In genomic region chr3:49929333-49930240, GRCh38 we compare ENCODE assay signal across 8 cellular contexts. TPM values are rescaled to one million over a fixed set of nuclear protein-coding genes. Genes with fewer than 3 reads are reported as not detected.
DNase-seq lines count a peak whose midpoint lies in the region; ATAC-seq, FAIRE-seq and TF ChIP-seq lines count a peak whose summit lies in the region.

A gene with protein sequence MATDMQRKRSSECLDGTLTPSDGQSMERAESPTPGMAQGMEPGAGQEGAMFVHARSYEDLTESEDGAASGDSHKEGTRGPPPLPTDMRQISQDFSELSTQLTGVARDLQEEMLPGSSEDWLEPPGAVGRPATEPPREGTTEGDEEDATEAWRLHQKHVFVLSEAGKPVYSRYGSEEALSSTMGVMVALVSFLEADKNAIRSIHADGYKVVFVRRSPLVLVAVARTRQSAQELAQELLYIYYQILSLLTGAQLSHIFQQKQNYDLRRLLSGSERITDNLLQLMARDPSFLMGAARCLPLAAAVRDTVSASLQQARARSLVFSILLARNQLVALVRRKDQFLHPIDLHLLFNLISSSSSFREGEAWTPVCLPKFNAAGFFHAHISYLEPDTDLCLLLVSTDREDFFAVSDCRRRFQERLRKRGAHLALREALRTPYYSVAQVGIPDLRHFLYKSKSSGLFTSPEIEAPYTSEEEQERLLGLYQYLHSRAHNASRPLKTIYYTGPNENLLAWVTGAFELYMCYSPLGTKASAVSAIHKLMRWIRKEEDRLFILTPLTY (minus strand): TSS chr3:49929811. CDS start chr3:49913346, 16,465 bp downstream.

- peak within 1 kb of the TSS; percentile 85 for H3K4me2 ChIP-seq in HepG2 (ENCODE audit: low read depth, low read length)

- TF ChIP-seq EP300 in HepG2 (IDR thresholded peaks at IDR 0.05; ENCODE audit: low read depth in 2 of 2, low read length in 2 of 2) (0 out of 4 replicates have a peak, but pooled peaks of 1 of the 2 experiments have one; percentile 27), HepG2 (CRISPR knock-in tag; IDR thresholded peaks at IDR 0.05; ENCODE audit: borderline replicate concordance) (0 out of 2 replicates have a peak, but pooled peaks have one; percentile 45)

- peak within 1 kb of the TSS; percentile 84 for H3K4me3 Mint-ChIP-seq in dendritic cell treated with granulocyte-macrophage colony-stimulating factor and Interleukin-4, amounts not matched to agents 40 ng/mL and 50 ng/mL, for 4 days

- H3K9me3 Mint-ChIP-seq in dendritic cell treated with granulocyte-macrophage colony-stimulating factor and Interleukin-4, amounts not matched to agents 40 ng/mL and 50 ng/mL, for 4 days, result no peaks in the 10 kb centered on the region

- no peaks in the 10 kb centered on the region for H3K9me3 ChIP-seq in HepG2 (ENCODE audit: low read length)

- H3K79me2 ChIP-seq in HepG2 (ENCODE audit: insufficient read depth, low read length), result no peaks in the 10 kb centered on the region

- H3K4me1 Mint-ChIP-seq in dendritic cell treated with granulocyte-macrophage colony-stimulating factor and Interleukin-4, amounts not matched to agents 40 ng/mL and 50 ng/mL, for 4 days (ENCODE audit: low read depth), result peaks cover 24% of the 10 kb centered on the region

- CTCF ChIA-PET in HepG2 (lab: Yijun Ruan, JAX; ENCODE audit: low intra/inter-chr PET ratio, low total read pairs), result interaction anchor here (1.4 kb wide), 1 partner anchor 10 kb away, joined by 3 read pairs; the partner anchor contains the start of gene RBM6

- peak within 1 kb of the TSS; percentile 68 to 83 (median 70) for H3K4me3 ChIP-seq in HepG2 (replicated peaks in 1 of 3; ENCODE audit: insufficient read depth in 1 of 3, low read depth in 2 of 3, low read length in 3 of 3)

- H3K27me3 ChIP-seq in HepG2 (ENCODE audit: control insufficient read depth in 1 of 2, insufficient read depth in 2 of 2, low read length in 2 of 2), result no peaks in the 10 kb centered on the region

- 0% methylated on average over 6 of the region's 54 CpGs for WGBS in HepG2 (ENCODE audit: low lambda C conversion rate)

- TF ChIP-seq CTCF in C4-2B (conservative IDR thresholded peaks at IDR 0.05) (peak; percentile 56), HepG2 (CRISPR knock-in tag; IDR thresholded peaks at IDR 0.05) (peak; percentile 52)

- BruUV-seq in HepG2 (replicated peaks; lab: Mats Ljungman, UMichigan), result TSS peak; percentile 63

- H3K36me3 ChIP-seq in HepG2 (replicated peaks in 1 of 2; ENCODE audit: control insufficient read depth in 1 of 2, insufficient read depth in 2 of 2, low read length in 2 of 2), result no peaks in the 10 kb centered on the region

- DNase-seq in GM19238 (ENCODE audit: insufficient read length, low spot score), result peak; percentile 80
- DNase-seq in NCI-H69 (lab: John Stamatoyannopoulos, UW), result peak; percentile 86
- peak; percentile 79 to 80 for DNase-seq in activated CD4-positive, alpha-beta T cell treated with anti-CD3 and anti-CD28 coated beads, Interleukin-2, amount 50 U/mL, for 24 hours (ENCODE audit: low read depth in 1 of 2, low spot score in 1 of 2)
- DNase-seq in HepG2 (ENCODE audit: low spot score), result peak; percentile 91
- DNase-seq in stimulated activated CD4-positive, alpha-beta T cell treated with anti-CD3 and anti-CD28 coated beads, Interleukin-4, amount 100 ng/mL, for 1 hour, result peak; percentile 89

- no peaks in the 10 kb centered on the region for H4K20me1 ChIP-seq in HepG2 (ENCODE audit: insufficient read depth, low read length)

- H3K27ac Mint-ChIP-seq in dendritic cell treated with granulocyte-macrophage colony-stimulating factor and Interleukin-4, amounts not matched to agents 40 ng/mL and 50 ng/mL, for 4 days, result peak within 1 kb of the TSS; percentile 87

- no peaks in the 10 kb centered on the region for H3K27me3 Mint-ChIP-seq in dendritic cell treated with granulocyte-macrophage colony-stimulating factor and Interleukin-4, amounts not matched to agents 40 ng/mL and 50 ng/mL, for 4 days

- POLR2A ChIA-PET in HepG2 (lab: Yijun Ruan, JAX), result interaction anchor here (0.7 to 3.0 kb wide), 13 partner anchors 10 to 241 kb away, joined by 3 to 93 read pairs (median 4); partner anchors contain the start of genes INKA1, IP6K1, MST1 and RBM6

- H2AFZ ChIP-seq in HepG2 (ENCODE audit: low read length), result peak within 1 kb of the TSS; percentile 46

- peak; percentile 64 to 79 for TF ChIP-seq POLR2A in HepG2 (IDR thresholded peaks at IDR 0.05; ENCODE audit: insufficient read depth in 1 of 2, low read depth in 2 of 2, low read length in 2 of 2)

- H3K4me1 ChIP-seq in HepG2 (ENCODE audit: insufficient read depth, low read length), result peaks cover 52% of the 10 kb centered on the region

- H3K9ac ChIP-seq in HepG2 (ENCODE audit: insufficient read depth, low read depth, low read length), result peak within 1 kb of the TSS; percentile 66

- H3K36me3 Mint-ChIP-seq in dendritic cell treated with granulocyte-macrophage colony-stimulating factor and Interleukin-4, amounts not matched to agents 40 ng/mL and 50 ng/mL, for 4 days (ENCODE audit: low read depth), result no peaks in the 10 kb centered on the region

- peak; percentile 83 for FAIRE-seq in HepG2 (lab: Jason Lieb, UNC)

- 0 out of 2 replicates have a peak, but pooled peaks have one; percentile 7 for TF ChIP-seq RAD21 in HepG2 (CRISPR knock-in tag; IDR thresholded peaks at IDR 0.05)

- in situ Hi-C loops in HepG2 (cut with HindIII; ENCODE audit: extremely low pct_ligation_motif_present, low pct_unique_long_range_greater_than_20kb), result no loop called here

- peak; percentile 88 for ATAC-seq in HG03439 (IDR thresholded peaks at IDR 0.05; ENCODE audit: unreplicated experiment)
- ATAC-seq in HepG2, result peak; percentile 94

- H3K27ac ChIP-seq in C4-2B (peak within 1 kb of the TSS; percentile 74), HepG2 (ENCODE audit: extremely low read length, insufficient read depth, low read length) (peak within 1 kb of the TSS; percentile 81)

- intact Hi-C loops in dendritic cell treated with granulocyte-macrophage colony-stimulating factor and Interleukin-4, amounts not matched to agents 40 ng/mL and 50 ng/mL, for 4 days (cut with micrococcal nuclease), result loop anchor here (1.0 kb wide), 1 partner anchor 11 kb away; the partner anchor contains the start of gene RBM6
- intact Hi-C loops in HepG2 (cut with micrococcal nuclease; ENCODE audit: unreplicated experiment), result loop anchor here (1.0 kb wide), 1 partner anchor 10 kb away; no protein-coding TSS in a partner anchor

TF ChIP-seq in HepG2, 621 proteins besides CTCF, POLR2A, EP300 and RAD21 (continues in another document):
- TF ChIP-seq SIX4 (CRISPR knock-in tag; IDR thresholded peaks at IDR 0.05) (no peak), ZNF224 (CRISPR knock-in tag; IDR thresholded peaks at IDR 0.05) (0 out of 2 replicates have a peak, but pooled peaks have one; percentile 52), ZNF597 (CRISPR knock-in tag; IDR thresholded peaks at IDR 0.05) (no peak), ZBTB42 (CRISPR knock-in tag; IDR thresholded peaks at IDR 0.05) (no peak; the same call in 1 of the 2 replicates), ZNF839 (CRISPR knock-in tag; IDR thresholded peaks at IDR 0.05; ENCODE audit: borderline replicate concordance) (0 out of 2 replicates have a peak, but pooled peaks have one; percentile 69)
- TF ChIP-seq, protein P1, sequence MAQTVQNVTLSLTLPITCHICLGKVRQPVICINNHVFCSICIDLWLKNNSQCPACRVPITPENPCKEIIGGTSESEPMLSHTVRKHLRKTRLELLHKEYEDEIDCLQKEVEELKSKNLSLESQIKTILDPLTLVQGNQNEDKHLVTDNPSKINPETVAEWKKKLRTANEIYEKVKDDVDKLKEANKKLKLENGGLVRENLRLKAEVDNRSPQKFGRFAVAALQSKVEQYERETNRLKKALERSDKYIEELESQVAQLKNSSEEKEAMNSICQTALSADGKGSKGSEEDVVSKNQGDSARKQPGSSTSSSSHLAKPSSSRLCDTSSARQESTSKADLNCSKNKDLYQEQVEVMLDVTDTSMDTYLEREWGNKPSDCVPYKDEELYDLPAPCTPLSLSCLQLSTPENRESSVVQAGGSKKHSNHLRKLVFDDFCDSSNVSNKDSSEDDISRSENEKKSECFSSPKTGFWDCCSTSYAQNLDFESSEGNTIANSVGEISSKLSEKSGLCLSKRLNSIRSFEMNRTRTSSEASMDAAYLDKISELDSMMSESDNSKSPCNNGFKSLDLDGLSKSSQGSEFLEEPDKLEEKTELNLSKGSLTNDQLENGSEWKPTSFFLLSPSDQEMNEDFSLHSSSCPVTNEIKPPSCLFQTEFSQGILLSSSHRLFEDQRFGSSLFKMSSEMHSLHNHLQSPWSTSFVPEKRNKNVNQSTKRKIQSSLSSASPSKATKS (CRISPR knock-in tag; IDR thresholded peaks at IDR 0.05), result no peak

RNA-seq across cellular contexts. Expression of the gene that starts here (rescaled TPM):
- 8.8 and 9.0 TPM in 2 replicates for total RNA-seq in HepG2 (2016; rRNA removed; fragmentation: Illumina TruSeq; extraction: Trizol)
- total RNA-seq in HepG2 (2016; cell fraction: cytosol; rRNA removed; fragmentation: Illumina TruSeq; extraction: Trizol; ENCODE audit: low read depth), result 4.7 and 7.5 TPM in 2 replicates
- 7.6 and 8.7 TPM in 2 replicates for total RNA-seq in HepG2 (2016; cell fraction: insoluble cytoplasmic fraction; rRNA removed; fragmentation: Illumina TruSeq; extraction: Trizol)
- 12.4 and 17.1 TPM in 2 replicates for total RNA-seq in HepG2 (2016; cell fraction: membrane; rRNA removed; fragmentation: Illumina TruSeq; extraction: Trizol)
- total RNA-seq in HepG2 (2016; cell fraction: nucleus; rRNA removed; fragmentation: Illumina TruSeq; extraction: Trizol), result 4.0 and 4.2 TPM in 2 replicates
- polyA plus RNA-seq in HepG2 (2011; rRNA removed), result 4.6 and 7.0 TPM in 2 replicates
- 4.9 and 7.2 TPM in 2 replicates for polyA plus RNA-seq in HepG2 (2011; cell fraction: cytosol; rRNA removed)
- polyA plus RNA-seq in HepG2 (2011; cell fraction: nucleus; rRNA removed), result 6.1 and 7.8 TPM in 2 replicates
- 3.0 and 6.0 TPM in 2 replicates for polyA plus RNA-seq in HepG2 (2012)
- polyA plus RNA-seq in HepG2 (2016; cell fraction: cytosol; fragmentation: Illumina TruSeq; extraction: Trizol; ENCODE audit: low read depth), result 8.3 and 11.7 TPM in 2 replicates
- polyA plus RNA-seq in HepG2 (2016; cell fraction: insoluble cytoplasmic fraction; fragmentation: Illumina TruSeq; extraction: Trizol; ENCODE audit: low read depth), result 9.1 and 11.2 TPM in 2 replicates
- polyA plus RNA-seq in HepG2 (2016; cell fraction: membrane; fragmentation: Illumina TruSeq; extraction: Trizol; ENCODE audit: low read depth), result 12.1 and 13.2 TPM in 2 replicates
- 7.3 and 9.2 TPM in 2 replicates for polyA plus RNA-seq in HepG2 (2016; cell fraction: nucleus; fragmentation: Illumina TruSeq; extraction: Trizol; ENCODE audit: insufficient read depth, low read depth)
- polyA minus RNA-seq in HepG2 (2011; rRNA and poly(A)+ RNA removed; ENCODE audit: low replicate concordance), result 9.7 and 15.4 TPM in 2 replicates
- polyA minus RNA-seq in HepG2 (2011; cell fraction: cytosol; rRNA and poly(A)+ RNA removed), result 2.9 and 3.6 TPM in 2 replicates
- polyA minus RNA-seq in HepG2 (2011; cell fraction: nucleus; rRNA and poly(A)+ RNA removed), result 3.0 and 3.9 TPM in 2 replicates

Comparison
In these comparisons a context has a peak if more than half of its experiments do, and no peak if none do; other contexts are left out.
1. Peak in every context shown above with its lines: DNase-seq, ATAC-seq, H3K4me3 ChIP-seq and H3K27ac ChIP-seq.